1 cellular context compared by ENCODE assay signal in the genomic region with DNA sequence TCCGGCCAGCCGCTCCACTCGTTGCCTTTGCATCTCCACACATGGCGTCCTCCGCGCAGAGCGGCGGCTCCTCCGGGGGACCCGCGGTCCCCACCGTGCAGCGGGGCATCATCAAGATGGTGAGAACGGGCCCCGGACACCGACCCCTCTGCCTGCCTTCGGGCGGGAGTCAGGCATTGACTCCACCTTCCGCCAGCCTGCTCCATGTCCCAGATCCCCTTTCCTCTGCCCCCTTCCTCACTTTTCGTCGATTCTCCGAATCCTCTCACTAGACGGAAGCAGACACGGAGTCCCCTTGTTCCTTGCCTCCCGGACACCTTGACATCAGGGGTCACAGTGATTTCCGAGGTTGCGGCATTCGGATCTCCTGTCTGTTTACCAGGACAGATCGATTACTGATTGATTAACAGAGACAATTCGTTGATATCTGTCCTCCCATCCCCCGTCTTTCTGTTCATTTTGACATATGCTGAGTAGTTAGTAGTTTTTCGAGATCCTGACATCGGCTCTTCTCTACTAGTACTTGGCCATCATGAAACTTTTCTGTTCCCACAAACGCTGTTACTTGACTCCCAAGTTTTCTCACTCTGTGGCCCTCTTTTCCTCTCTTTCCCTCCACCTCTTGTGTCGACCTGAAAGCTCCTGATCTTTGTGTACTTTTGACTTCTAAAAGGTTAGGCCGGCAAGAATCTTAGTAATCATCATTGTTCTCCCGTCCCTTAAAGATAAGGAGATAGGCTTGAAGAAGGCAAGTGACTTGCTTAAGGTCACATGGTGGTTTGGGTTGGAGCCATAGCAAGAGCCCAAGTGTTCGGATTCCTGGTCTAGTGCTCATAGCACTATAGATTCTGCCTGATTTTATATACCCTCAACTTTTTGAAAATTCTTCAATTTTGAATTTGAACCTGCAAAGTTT.
A peak's percentile ranks its signal among the peaks of the same experiment; 100 is the strongest.
TF ChIP-seq lines count a peak whose summit lies in the region.

No MANE protein-coding gene starts in this region.

TF ChIP-seq in K562, 482 proteins besides CTCF, POLR2A, EP300 and RAD21 (continued from another document and continues in another):
- TF ChIP-seq PHF20 (IDR thresholded peaks at IDR 0.05; ENCODE audit: partially characterized antibody) (peak; percentile 17), SFPQ (IDR thresholded peaks at IDR 0.05; ENCODE audit: low read depth, low read length) (no peak), PBX2 (CRISPR knock-in tag; IDR thresholded peaks at IDR 0.05; ENCODE audit: low read depth) (no peak), PBX2 (tag; conservative IDR thresholded peaks at IDR 0.05; ENCODE audit: low read depth) (no peak), BDP1 (IDR thresholded peaks at IDR 0.05; ENCODE audit: insufficient read depth, insufficient read length) (no peak), MTA1 (IDR thresholded peaks at IDR 0.05; ENCODE audit: borderline replicate concordance) (peak; percentile 30; the same call in 1 of the 2 replicates), TRIM28 (IDR thresholded peaks at IDR 0.05) (no peak), THAP7 (CRISPR knock-in tag; IDR thresholded peaks at IDR 0.05) (peak; percentile 86), TSC22D4 (tag; IDR thresholded peaks at IDR 0.05) (no peak), CCAR2 (IDR thresholded peaks at IDR 0.05; ENCODE audit: low read depth, low read length) (no peak), NCOR1 (IDR thresholded peaks at IDR 0.05) (no peak), TEAD2 (tag; IDR thresholded peaks at IDR 0.05) (0 out of 2 replicates have a peak, but pooled peaks have one; percentile 51), ARID2 (IDR thresholded peaks at IDR 0.05) (peak; percentile 42; the same call in 1 of the 2 replicates), NFE2L1 (tag; IDR thresholded peaks at IDR 0.05; ENCODE audit: borderline replicate concordance, low read depth) (no peak), ELF4 (CRISPR knock-in tag; IDR thresholded peaks at IDR 0.05) (0 out of 2 replicates have a peak, but pooled peaks have one; percentile 7), ZNF592 (IDR thresholded peaks at IDR 0.05) (peak; percentile 54), HNRNPK (IDR thresholded peaks at IDR 0.05; ENCODE audit: low read depth, low read length, poor library complexity, severe bottlenecking) (no peak), FOXK2 (conservative IDR thresholded peaks at IDR 0.05 in 1 of 2, IDR thresholded peaks at IDR 0.05 in 1 of 2; ENCODE audit: low read depth in 2 of 2) (peak in 1 of 2 experiments; percentile 34; a peak in 1 of 4 replicates), ZNF134 (CRISPR knock-in tag; conservative IDR thresholded peaks at IDR 0.05) (0 out of 2 replicates have a peak, but pooled peaks have one; percentile 39), ZBTB33 (CRISPR knock-in tag; IDR thresholded peaks at IDR 0.05) (no peak), NCOA1 (IDR thresholded peaks at IDR 0.05; ENCODE audit: low read depth) (0 out of 2 replicates have a peak, but pooled peaks have one; percentile 19), TCF15 (CRISPR knock-in tag; IDR thresholded peaks at IDR 0.05) (no peak), FOXM1 (IDR thresholded peaks at IDR 0.05; ENCODE audit: low read depth) (peak; percentile 33; the same call in 1 of the 2 replicates), FOXM1 (CRISPR knock-in tag; IDR thresholded peaks at IDR 0.05; ENCODE audit: low read depth) (no peak), DPF2 (IDR thresholded peaks at IDR 0.05) (peak; percentile 71), MEIS2 (IDR thresholded peaks at IDR 0.05; ENCODE audit: partially characterized antibody) (no peak), KDM1A (IDR thresholded peaks at IDR 0.05) (peak; percentile 67 to 72), KLF16 (IDR thresholded peaks at IDR 0.05) (no peak), TAL1 (IDR thresholded peaks at IDR 0.05) (no peak), POLR2AphosphoS5 (IDR thresholded peaks at IDR 0.05; ENCODE audit: control insufficient read depth, insufficient read depth, low read depth, low read length) (peak; percentile 32; the same call in 1 of the 2 replicates), ZNF644 (tag; IDR thresholded peaks at IDR 0.05; ENCODE audit: low read depth) (no peak), LARP7 (IDR thresholded peaks at IDR 0.05) (peak; percentile 96), MXI1 (IDR thresholded peaks at IDR 0.05; ENCODE audit: low read depth, low read length) (peak; percentile 56; the same call in 1 of the 2 replicates), ZBTB34 (CRISPR knock-in tag; IDR thresholded peaks at IDR 0.05) (no peak), ZNF124 (CRISPR knock-in tag; IDR thresholded peaks at IDR 0.05) (no peak), ESRRA (IDR thresholded peaks at IDR 0.05; ENCODE audit: borderline replicate concordance, low read depth) (no peak; the same call in 1 of the 2 replicates), ZNF217 (CRISPR knock-in tag; IDR thresholded peaks at IDR 0.05) (no peak), ETV5 (CRISPR knock-in tag; IDR thresholded peaks at IDR 0.05; ENCODE audit: low read depth) (no peak), SRSF9 (IDR thresholded peaks at IDR 0.05; ENCODE audit: borderline replicate concordance, low read depth, low read length) (no peak), NR0B1 (IDR thresholded peaks at IDR 0.05; ENCODE audit: partially characterized antibody) (no peak), ZNF764 (CRISPR knock-in tag; IDR thresholded peaks at IDR 0.05; ENCODE audit: low read depth) (no peak), RBM22 (IDR thresholded peaks at IDR 0.05; ENCODE audit: low read depth, low read length, poor library complexity, severe bottlenecking) (peak; percentile 89), PHF8 (IDR thresholded peaks at IDR 0.05; ENCODE audit: borderline replicate concordance, low read length) (no peak), ZNF263 (CRISPR knock-in tag; IDR thresholded peaks at IDR 0.05; ENCODE audit: borderline replicate concordance) (peak; percentile 75), ZFP30 (CRISPR knock-in tag; IDR thresholded peaks at IDR 0.05; ENCODE audit: borderline replicate concordance) (no peak), HEY1 (CRISPR knock-in tag; IDR thresholded peaks at IDR 0.05; ENCODE audit: borderline replicate concordance) (no peak), NR2C1 (IDR thresholded peaks at IDR 0.05) (0 out of 2 replicates have a peak, but pooled peaks have one; percentile 44), NR2C1 (tag; IDR thresholded peaks at IDR 0.05) (no peak), HNRNPL (IDR thresholded peaks at IDR 0.05; ENCODE audit: low read depth, low read length) (no peak; the same call in 1 of the 2 replicates)
